In the genomic region with DNA sequence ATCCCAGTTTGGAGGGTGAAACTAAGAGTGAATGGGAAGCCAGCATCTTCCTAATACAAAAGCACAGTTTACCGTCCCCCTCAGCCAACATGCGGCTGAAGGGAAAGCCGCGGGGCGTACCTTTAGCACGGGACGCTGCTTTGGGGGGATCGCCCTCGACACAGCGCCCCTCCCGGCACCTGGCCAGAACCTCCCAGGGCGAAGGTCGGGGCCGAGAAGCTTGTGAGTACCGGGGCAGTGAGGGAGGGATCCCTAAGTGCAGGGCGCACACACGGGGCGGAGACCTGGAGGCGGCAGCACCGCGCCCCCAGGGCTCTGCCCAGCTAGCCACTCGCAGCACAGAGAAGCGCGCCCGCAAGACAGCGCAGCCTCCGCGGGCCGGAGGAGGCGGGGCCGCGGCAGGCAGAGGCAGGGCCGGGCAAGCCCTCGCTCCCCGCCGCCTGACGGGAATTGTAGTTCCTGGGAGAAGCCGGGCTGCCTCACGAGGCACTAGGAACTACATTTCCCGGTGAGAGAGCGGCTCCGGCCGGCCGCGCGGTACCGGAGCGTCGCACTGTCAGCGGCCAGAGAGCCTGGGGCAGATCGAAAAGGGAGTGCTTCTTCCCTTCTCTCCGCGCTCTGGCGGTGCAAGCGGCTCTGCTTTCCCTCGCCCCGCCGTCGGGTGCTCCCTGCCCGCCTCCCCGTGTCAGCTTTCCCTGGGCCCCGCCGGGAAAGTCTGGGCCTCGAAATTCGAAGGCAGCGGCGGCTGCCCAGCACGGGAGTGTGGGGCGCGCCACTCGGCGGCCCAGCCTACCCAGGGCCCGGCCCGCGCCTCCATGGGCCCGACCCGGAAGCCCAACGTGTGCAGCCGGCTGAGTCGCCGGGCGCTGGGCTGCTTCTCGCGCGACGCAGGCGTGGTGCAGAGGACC, we compare ENCODE assay signal across 1 cellular context.
TF ChIP-seq lines count a peak whose summit lies in the region.

A gene with protein sequence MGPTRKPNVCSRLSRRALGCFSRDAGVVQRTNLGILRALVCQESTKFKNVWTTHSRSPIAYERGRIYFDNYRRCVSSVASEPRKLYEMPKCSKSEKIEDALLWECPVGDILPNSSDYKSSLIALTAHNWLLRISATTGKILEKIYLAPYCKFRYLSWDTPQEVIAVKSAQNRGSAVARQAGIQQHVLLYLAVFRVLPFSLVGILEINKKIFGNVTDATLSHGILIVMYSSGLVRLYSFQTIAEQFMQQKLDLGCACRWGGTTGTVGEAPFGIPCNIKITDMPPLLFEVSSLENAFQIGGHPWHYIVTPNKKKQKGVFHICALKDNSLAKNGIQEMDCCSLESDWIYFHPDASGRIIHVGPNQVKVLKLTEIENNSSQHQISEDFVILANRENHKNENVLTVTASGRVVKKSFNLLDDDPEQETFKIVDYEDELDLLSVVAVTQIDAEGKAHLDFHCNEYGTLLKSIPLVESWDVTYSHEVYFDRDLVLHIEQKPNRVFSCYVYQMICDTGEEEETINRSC (plus strand): TSS at position 464 of the 908 bp plus-strand sequence. CDS start 352 bp downstream, at position 816.
A gene with protein sequence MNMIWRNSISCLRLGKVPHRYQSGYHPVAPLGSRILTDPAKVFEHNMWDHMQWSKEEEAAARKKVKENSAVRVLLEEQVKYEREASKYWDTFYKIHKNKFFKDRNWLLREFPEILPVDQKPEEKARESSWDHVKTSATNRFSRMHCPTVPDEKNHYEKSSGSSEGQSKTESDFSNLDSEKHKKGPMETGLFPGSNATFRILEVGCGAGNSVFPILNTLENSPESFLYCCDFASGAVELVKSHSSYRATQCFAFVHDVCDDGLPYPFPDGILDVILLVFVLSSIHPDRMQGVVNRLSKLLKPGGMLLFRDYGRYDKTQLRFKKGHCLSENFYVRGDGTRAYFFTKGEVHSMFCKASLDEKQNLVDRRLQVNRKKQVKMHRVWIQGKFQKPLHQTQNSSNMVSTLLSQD (minus strand): TSS at position 228 of the 908 bp plus-strand sequence. CDS start 41,805 bp downstream, outside the sequence.

TF ChIP-seq in HEK293, 187 proteins besides CTCF, POLR2A, EP300 and RAD21 (continued from another document):
- TF ChIP-seq, protein P1, sequence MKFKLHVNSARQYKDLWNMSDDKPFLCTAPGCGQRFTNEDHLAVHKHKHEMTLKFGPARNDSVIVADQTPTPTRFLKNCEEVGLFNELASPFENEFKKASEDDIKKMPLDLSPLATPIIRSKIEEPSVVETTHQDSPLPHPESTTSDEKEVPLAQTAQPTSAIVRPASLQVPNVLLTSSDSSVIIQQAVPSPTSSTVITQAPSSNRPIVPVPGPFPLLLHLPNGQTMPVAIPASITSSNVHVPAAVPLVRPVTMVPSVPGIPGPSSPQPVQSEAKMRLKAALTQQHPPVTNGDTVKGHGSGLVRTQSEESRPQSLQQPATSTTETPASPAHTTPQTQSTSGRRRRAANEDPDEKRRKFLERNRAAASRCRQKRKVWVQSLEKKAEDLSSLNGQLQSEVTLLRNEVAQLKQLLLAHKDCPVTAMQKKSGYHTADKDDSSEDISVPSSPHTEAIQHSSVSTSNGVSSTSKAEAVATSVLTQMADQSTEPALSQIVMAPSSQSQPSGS (tag by site-specific recombination; IDR thresholded peaks at IDR 0.05; ENCODE audit: low read depth) = no peak
- TF ChIP-seq ZNF624 (tag by site-specific recombination; IDR thresholded peaks at IDR 0.05) (no peak), ZNF660 (tag by site-specific recombination; IDR thresholded peaks at IDR 0.05) (peak; percentile 19; the same call in 1 of the 2 replicates), GFI1B (tag by site-specific recombination; IDR thresholded peaks at IDR 0.05) (no peak), ZNF561 (tag by site-specific recombination; IDR thresholded peaks at IDR 0.05; ENCODE audit: borderline replicate concordance) (no peak; the same call in 1 of the 2 replicates), ZNF776 (tag by site-specific recombination; IDR thresholded peaks at IDR 0.05; ENCODE audit: borderline replicate concordance) (no peak), ZNF777 (tag by site-specific recombination; IDR thresholded peaks at IDR 0.05; ENCODE audit: borderline replicate concordance) (peak; percentile 71; the same call in 1 of the 2 replicates), ZNF274 (IDR thresholded peaks at IDR 0.05; ENCODE audit: low read length) (no peak), ZNF274 (tag by site-specific recombination; IDR thresholded peaks at IDR 0.05; ENCODE audit: borderline replicate concordance) (no peak), ZNF521 (tag by site-specific recombination; IDR thresholded peaks at IDR 0.05) (no peak), ZNF302 (tag by site-specific recombination; IDR thresholded peaks at IDR 0.05; ENCODE audit: low read depth) (no peak), ZNF169 (tag by site-specific recombination; IDR thresholded peaks at IDR 0.05) (no peak), ZNF555 (tag by site-specific recombination; conservative IDR thresholded peaks at IDR 0.05) (no peak), ZNF112 (tag by site-specific recombination; IDR thresholded peaks at IDR 0.05) (no peak), ZNF600 (tag by site-specific recombination; IDR thresholded peaks at IDR 0.05) (peak; percentile 78), ZFP41 (tag by site-specific recombination; IDR thresholded peaks at IDR 0.05; ENCODE audit: borderline replicate concordance) (no peak), ZNF830 (tag by site-specific recombination; IDR thresholded peaks at IDR 0.05; ENCODE audit: low read depth) (no peak), ZNF621 (tag by site-specific recombination; IDR thresholded peaks at IDR 0.05) (no peak), ZNF138 (tag by site-specific recombination; IDR thresholded peaks at IDR 0.05; ENCODE audit: borderline replicate concordance) (no peak), BCL11A (tag by site-specific recombination; IDR thresholded peaks at IDR 0.05; ENCODE audit: low read depth) (no peak), ZNF791 (tag by site-specific recombination; IDR thresholded peaks at IDR 0.05) (no peak), ZNF501 (tag by site-specific recombination; IDR thresholded peaks at IDR 0.05) (peak; percentile 48), ZNF677 (tag by site-specific recombination; IDR thresholded peaks at IDR 0.05) (no peak), ZNF155 (tag by site-specific recombination; IDR thresholded peaks at IDR 0.05) (no peak), SP2 (tag by site-specific recombination; IDR thresholded peaks at IDR 0.05) (peak; percentile 86), ZNF350 (tag by site-specific recombination; IDR thresholded peaks at IDR 0.05) (no peak), ZNF837 (tag by site-specific recombination; IDR thresholded peaks at IDR 0.05) (no peak), ZNF596 (tag by site-specific recombination; IDR thresholded peaks at IDR 0.05) (no peak), ZNF571 (tag by site-specific recombination; IDR thresholded peaks at IDR 0.05) (no peak), ZNF335 (tag by site-specific recombination; conservative IDR thresholded peaks at IDR 0.05) (peak; percentile 95), ZIC2 (tag by site-specific recombination; IDR thresholded peaks at IDR 0.05) (peak; percentile 42), ZNF558 (tag by site-specific recombination; IDR thresholded peaks at IDR 0.05) (no peak), ZBTB48 (tag by site-specific recombination; IDR thresholded peaks at IDR 0.05) (peak; percentile 98), ZNF404 (tag by site-specific recombination; IDR thresholded peaks at IDR 0.05) (no peak)
- TF ChIP-seq, protein P2, sequence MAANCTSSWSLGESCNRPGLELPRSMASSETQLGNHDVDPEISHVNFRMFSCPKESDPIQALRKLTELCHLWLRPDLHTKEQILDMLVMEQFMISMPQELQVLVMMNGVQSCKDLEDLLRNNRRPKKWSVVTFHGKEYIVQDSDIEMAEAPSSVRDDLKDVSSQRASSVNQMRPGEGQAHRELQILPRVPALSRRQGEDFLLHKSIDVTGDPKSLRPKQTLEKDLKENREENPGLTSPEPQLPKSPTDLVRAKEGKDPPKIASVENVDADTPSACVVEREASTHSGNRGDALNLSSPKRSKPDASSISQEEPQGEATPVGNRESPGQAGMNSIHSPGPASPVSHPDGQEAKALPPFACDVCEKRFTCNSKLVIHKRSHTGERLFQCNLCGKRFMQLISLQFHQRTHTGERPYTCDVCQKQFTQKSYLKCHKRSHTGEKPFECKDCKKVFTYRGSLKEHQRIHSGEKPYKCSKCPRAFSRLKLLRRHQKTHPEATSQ (tag by site-specific recombination; IDR thresholded peaks at IDR 0.05) = no peak
- TF ChIP-seq, protein P3, sequence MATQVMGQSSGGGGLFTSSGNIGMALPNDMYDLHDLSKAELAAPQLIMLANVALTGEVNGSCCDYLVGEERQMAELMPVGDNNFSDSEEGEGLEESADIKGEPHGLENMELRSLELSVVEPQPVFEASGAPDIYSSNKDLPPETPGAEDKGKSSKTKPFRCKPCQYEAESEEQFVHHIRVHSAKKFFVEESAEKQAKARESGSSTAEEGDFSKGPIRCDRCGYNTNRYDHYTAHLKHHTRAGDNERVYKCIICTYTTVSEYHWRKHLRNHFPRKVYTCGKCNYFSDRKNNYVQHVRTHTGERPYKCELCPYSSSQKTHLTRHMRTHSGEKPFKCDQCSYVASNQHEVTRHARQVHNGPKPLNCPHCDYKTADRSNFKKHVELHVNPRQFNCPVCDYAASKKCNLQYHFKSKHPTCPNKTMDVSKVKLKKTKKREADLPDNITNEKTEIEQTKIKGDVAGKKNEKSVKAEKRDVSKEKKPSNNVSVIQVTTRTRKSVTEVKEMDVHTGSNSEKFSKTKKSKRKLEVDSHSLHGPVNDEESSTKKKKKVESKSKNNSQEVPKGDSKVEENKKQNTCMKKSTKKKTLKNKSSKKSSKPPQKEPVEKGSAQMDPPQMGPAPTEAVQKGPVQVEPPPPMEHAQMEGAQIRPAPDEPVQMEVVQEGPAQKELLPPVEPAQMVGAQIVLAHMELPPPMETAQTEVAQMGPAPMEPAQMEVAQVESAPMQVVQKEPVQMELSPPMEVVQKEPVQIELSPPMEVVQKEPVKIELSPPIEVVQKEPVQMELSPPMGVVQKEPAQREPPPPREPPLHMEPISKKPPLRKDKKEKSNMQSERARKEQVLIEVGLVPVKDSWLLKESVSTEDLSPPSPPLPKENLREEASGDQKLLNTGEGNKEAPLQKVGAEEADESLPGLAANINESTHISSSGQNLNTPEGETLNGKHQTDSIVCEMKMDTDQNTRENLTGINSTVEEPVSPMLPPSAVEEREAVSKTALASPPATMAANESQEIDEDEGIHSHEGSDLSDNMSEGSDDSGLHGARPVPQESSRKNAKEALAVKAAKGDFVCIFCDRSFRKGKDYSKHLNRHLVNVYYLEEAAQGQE (tag by site-specific recombination; IDR thresholded peaks at IDR 0.05) = peak; percentile 25; the same call in 1 of the 2 replicates
- TF ChIP-seq, protein P4, sequence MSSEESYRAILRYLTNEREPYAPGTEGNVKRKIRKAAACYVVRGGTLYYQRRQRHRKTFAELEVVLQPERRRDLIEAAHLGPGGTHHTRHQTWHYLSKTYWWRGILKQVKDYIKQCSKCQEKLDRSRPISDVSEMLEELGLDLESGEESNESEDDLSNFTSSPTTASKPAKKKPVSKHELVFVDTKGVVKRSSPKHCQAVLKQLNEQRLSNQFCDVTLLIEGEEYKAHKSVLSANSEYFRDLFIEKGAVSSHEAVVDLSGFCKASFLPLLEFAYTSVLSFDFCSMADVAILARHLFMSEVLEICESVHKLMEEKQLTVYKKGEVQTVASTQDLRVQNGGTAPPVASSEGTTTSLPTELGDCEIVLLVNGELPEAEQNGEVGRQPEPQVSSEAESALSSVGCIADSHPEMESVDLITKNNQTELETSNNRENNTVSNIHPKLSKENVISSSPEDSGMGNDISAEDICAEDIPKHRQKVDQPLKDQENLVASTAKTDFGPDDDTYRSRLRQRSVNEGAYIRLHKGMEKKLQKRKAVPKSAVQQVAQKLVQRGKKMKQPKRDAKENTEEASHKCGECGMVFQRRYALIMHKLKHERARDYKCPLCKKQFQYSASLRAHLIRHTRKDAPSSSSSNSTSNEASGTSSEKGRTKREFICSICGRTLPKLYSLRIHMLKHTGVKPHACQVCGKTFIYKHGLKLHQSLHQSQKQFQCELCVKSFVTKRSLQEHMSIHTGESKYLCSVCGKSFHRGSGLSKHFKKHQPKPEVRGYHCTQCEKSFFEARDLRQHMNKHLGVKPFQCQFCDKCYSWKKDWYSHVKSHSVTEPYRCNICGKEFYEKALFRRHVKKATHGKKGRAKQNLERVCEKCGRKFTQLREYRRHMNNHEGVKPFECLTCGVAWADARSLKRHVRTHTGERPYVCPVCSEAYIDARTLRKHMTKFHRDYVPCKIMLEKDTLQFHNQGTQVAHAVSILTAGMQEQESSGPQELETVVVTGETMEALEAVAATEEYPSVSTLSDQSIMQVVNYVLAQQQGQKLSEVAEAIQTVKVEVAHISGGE (tag by site-specific recombination; conservative IDR thresholded peaks at IDR 0.05; ENCODE audit: low read depth) = peak; percentile 86
- TF ChIP-seq, protein P5, sequence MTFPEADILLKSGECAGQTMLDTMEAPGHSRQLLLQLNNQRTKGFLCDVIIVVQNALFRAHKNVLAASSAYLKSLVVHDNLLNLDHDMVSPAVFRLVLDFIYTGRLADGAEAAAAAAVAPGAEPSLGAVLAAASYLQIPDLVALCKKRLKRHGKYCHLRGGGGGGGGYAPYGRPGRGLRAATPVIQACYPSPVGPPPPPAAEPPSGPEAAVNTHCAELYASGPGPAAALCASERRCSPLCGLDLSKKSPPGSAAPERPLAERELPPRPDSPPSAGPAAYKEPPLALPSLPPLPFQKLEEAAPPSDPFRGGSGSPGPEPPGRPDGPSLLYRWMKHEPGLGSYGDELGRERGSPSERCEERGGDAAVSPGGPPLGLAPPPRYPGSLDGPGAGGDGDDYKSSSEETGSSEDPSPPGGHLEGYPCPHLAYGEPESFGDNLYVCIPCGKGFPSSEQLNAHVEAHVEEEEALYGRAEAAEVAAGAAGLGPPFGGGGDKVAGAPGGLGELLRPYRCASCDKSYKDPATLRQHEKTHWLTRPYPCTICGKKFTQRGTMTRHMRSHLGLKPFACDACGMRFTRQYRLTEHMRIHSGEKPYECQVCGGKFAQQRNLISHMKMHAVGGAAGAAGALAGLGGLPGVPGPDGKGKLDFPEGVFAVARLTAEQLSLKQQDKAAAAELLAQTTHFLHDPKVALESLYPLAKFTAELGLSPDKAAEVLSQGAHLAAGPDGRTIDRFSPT (tag by site-specific recombination; IDR thresholded peaks at IDR 0.05) = peak; percentile 85
- TF ChIP-seq, protein P6, sequence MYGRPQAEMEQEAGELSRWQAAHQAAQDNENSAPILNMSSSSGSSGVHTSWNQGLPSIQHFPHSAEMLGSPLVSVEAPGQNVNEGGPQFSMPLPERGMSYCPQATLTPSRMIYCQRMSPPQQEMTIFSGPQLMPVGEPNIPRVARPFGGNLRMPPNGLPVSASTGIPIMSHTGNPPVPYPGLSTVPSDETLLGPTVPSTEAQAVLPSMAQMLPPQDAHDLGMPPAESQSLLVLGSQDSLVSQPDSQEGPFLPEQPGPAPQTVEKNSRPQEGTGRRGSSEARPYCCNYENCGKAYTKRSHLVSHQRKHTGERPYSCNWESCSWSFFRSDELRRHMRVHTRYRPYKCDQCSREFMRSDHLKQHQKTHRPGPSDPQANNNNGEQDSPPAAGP (tag by site-specific recombination; IDR thresholded peaks at IDR 0.05) = peak; percentile 53; the same call in 1 of the 2 replicates
